Comparison of ENCODE assay signal across 17 cellular contexts in genomic region chr14:52472728-52473127, GRCh38.
DNase-seq lines count a peak whose midpoint lies in the region; ATAC-seq and TF ChIP-seq lines count a peak whose summit lies in the region.
"Had no signal": no experiment of that assay in that cellular context is flagged by ENCODE, and none has a peak within 500 bp of the region (broad histone marks: within the 10 kb centered on the region; RNA-seq: fewer than 3 reads in every experiment).

No MANE protein-coding gene starts in this region.

- H3K56ac ChIP-seq in IMR-90 (ENCODE audit: extremely low read depth, insufficient read depth, low read length) = no peak overlapping the region

- H3K36me3 Mint-ChIP-seq in CD4-positive, CD25-positive, alpha-beta regulatory T cell = peaks cover 25% of the 10 kb centered on the region

- CTCF ChIA-PET in IMR-90 (lab: Yijun Ruan, JAX) = no interaction called here

- peak overlapping the region in 2 of 3 donors; percentile 6 to 71 for H3K27ac Mint-ChIP-seq in CD4-positive, CD25-positive, alpha-beta regulatory T cell
- H3K27ac Mint-ChIP-seq: B cell; CD4-positive, alpha-beta T cell had no signal

- TF ChIP-seq RAD21 in IMR-90 (IDR thresholded peaks at IDR 0.05; ENCODE audit: low read length) = no peak

- dilution Hi-C loops in IMR-90 (cut with HindIII; ENCODE audit: low sequenced_read_pairs, unreplicated experiment) = no loop called here

- H3K4me2 ChIP-seq in IMR-90 (ENCODE audit: low read depth, low read length) = no peak overlapping the region
- H3K4me2 ChIP-seq in osteoblast (ENCODE audit: insufficient read depth, low read length) = no peak overlapping the region
- H3K4me2 ChIP-seq: BLaER1 had no signal

- ATAC-seq in CD4-positive, CD25-positive, alpha-beta regulatory T cell (ENCODE audit: low read depth in 2 of 2) = no peak
- ATAC-seq in IMR-90 (ENCODE audit: low read depth) (no peak), left colon (peak; percentile 74), HG03354 (IDR thresholded peaks at IDR 0.05; ENCODE audit: poor library complexity, severe bottlenecking, unreplicated experiment) (no peak)
- ATAC-seq: HCT116 had no signal

- no peak overlapping the region for H2BK5ac ChIP-seq in IMR-90 (ENCODE audit: low read depth, low read length, poor library complexity, severe bottlenecking)

- no peak for TF ChIP-seq POLR2A in IMR-90 (IDR thresholded peaks at IDR 0.05; ENCODE audit: low read depth, low read length)

- H2AK9ac ChIP-seq in IMR-90 (replicated peaks; ENCODE audit: low read depth, low read length, poor library complexity) = no peak overlapping the region

- BruUV-seq in IMR-90 (replicated peaks; lab: Mats Ljungman, UMichigan) = no TSS peak

- no peak overlapping the region for H3K9ac ChIP-seq in IMR-90 (ENCODE audit: low read depth, low read length)
- H3K9ac ChIP-seq: BLaER1, GM23248 had no signal

- H2BK15ac ChIP-seq in IMR-90 (ENCODE audit: low read depth, low read length) = peak overlapping the region; percentile 68; the same call in 2 of the 3 replicates

- no peak overlapping the region for H3K14ac ChIP-seq in IMR-90 (replicated peaks; ENCODE audit: low read depth, low read length)

- no peak overlapping the region for H3K18ac ChIP-seq in IMR-90 (ENCODE audit: low read depth, low read length)

- peaks cover 18 to 36% (median 28%) of the 10 kb centered on the region in 4 donors for H3K4me1 Mint-ChIP-seq in CD4-positive, CD25-positive, alpha-beta regulatory T cell
- H3K4me1 Mint-ChIP-seq: B cell had no signal

- H3K9me3 Mint-ChIP-seq in CD4-positive, CD25-positive, alpha-beta regulatory T cell = peaks cover 0 to 10% (median 0%) of the 10 kb centered on the region in 7 donors
- H3K9me3 Mint-ChIP-seq: CD4-positive, alpha-beta T cell had no signal

- no peak overlapping the region for H3K4me3 ChIP-seq in CD4-positive, CD25-positive, alpha-beta regulatory T cell (ENCODE audit: low read depth, low read length)
- H3K4me3 ChIP-seq in IMR-90 (ENCODE audit: insufficient read depth, low read depth, low read length) (no peak overlapping the region), osteoblast (ENCODE audit: insufficient read depth, low read length) (no peak overlapping the region)
- H3K4me3 ChIP-seq: BLaER1, GM23248 had no signal

- DNase-seq in CD4-positive, CD25-positive, alpha-beta regulatory T cell = no peak
- no peak for DNase-seq in IMR-90
- no peak for DNase-seq in left colon
- DNase-seq in osteoblast (ENCODE audit: insufficient read length, low spot score, missing footprints) = no peak
- DNase-seq in DMS79 treated with DMSO at 0.1 percent for 48 hours (lab: John Stamatoyannopoulos, UW) = no peak
- DNase-seq in hepatic stellate cell (ENCODE audit: low spot score) = no peak
- DNase-seq: CD4-positive, alpha-beta T cell; CD8-positive, alpha-beta memory T cell; DMS 273 treated with DMSO at 0.1 percent for 48 hours; DMS79; GM23248; H9 had no signal

- H3K27me3 ChIP-seq in CD4-positive, CD25-positive, alpha-beta regulatory T cell (ENCODE audit: control insufficient read depth, insufficient read depth, low read length) = no peaks in the 10 kb centered on the region
- H3K27me3 ChIP-seq in IMR-90 (ENCODE audit: control insufficient read depth, insufficient read depth, low read length) (no peaks in the 10 kb centered on the region), osteoblast (ENCODE audit: insufficient read depth, low read length) (no peaks in the 10 kb centered on the region)
- H3K27me3 ChIP-seq: BLaER1 had no signal

- no CpG with 5 or more reads among the region's 6 CpGs for WGBS in IMR-90 (ENCODE audit: extremely low coverage in 2 of 2, insufficient read length in 1 of 2), 2 experiments

- H4K91ac ChIP-seq in IMR-90 (ENCODE audit: insufficient read depth, low read depth, low read length) = no peak overlapping the region

- no peak overlapping the region; the same call in 1 of the 2 replicates for H3K4ac ChIP-seq in IMR-90 (ENCODE audit: low read depth, low read length)

- H3K4me1 ChIP-seq in CD4-positive, CD25-positive, alpha-beta regulatory T cell (ENCODE audit: control insufficient read depth, insufficient read depth, low read length, poor library complexity, severe bottlenecking) = peaks cover 2% of the 10 kb centered on the region
- H3K4me1 ChIP-seq in IMR-90 (ENCODE audit: control insufficient read depth, insufficient read depth, low read length) (no peaks in the 10 kb centered on the region), osteoblast (ENCODE audit: insufficient read depth, low read length) (no peaks in the 10 kb centered on the region)
- H3K4me1 ChIP-seq: BLaER1 had no signal

- H3K27ac ChIP-seq in CD4-positive, CD25-positive, alpha-beta regulatory T cell (ENCODE audit: insufficient read depth, low read length, poor library complexity, severe bottlenecking) = no peak overlapping the region
- H3K27ac ChIP-seq in IMR-90 (ENCODE audit: insufficient read depth, low read length) = no peak overlapping the region; the same call in 1 of the 2 replicates
- H3K27ac ChIP-seq in osteoblast (ENCODE audit: low read depth, low read length) = no peak overlapping the region
- H3K27ac ChIP-seq: BLaER1, C4-2B, GM23248 had no signal

- peaks cover 8% of the 10 kb centered on the region for H3K36me3 ChIP-seq in CD4-positive, CD25-positive, alpha-beta regulatory T cell (ENCODE audit: control insufficient read depth, insufficient read depth, low read length)
- H3K36me3 ChIP-seq in IMR-90 (ENCODE audit: control insufficient read depth, insufficient read depth, low read length) (no peaks in the 10 kb centered on the region), osteoblast (ENCODE audit: insufficient read depth, low read length) (no peaks in the 10 kb centered on the region)

- H2BK20ac ChIP-seq in IMR-90 (ENCODE audit: low read depth, low read length) = no peak overlapping the region

- intact Hi-C loops in IMR-90 (cut with micrococcal nuclease) = loop anchor here (1.0 to 5.0 kb wide), 2 partner anchors 173 to 325 kb away; no protein-coding TSS in a partner anchor
- intact Hi-C loops in left colon (cut with DNase I, micrococcal nuclease) = loop anchor here in 1 of 2 donors (5.0 kb wide), 1 partner anchor 170 kb away; no protein-coding TSS in a partner anchor

- H4K20me1 ChIP-seq in IMR-90 (ENCODE audit: insufficient read depth, low read length) (no peaks in the 10 kb centered on the region), osteoblast (ENCODE audit: insufficient read depth, low read length) (no peaks in the 10 kb centered on the region)
- H4K20me1 ChIP-seq: BLaER1 had no signal

- H2AFZ ChIP-seq in IMR-90 (replicated peaks; ENCODE audit: low read length, poor library complexity) = no peak overlapping the region
- H2AFZ ChIP-seq in osteoblast (ENCODE audit: low read length) = peak overlapping the region; percentile 24
- H2AFZ ChIP-seq: GM23248 had no signal

- in situ Hi-C loops in IMR-90 (cut with MboI; ENCODE audit: low sequenced_read_pairs) = loop anchor here (5.0 kb wide), 1 partner anchor 170 kb away; no protein-coding TSS in a partner anchor

- POLR2A ChIA-PET in IMR-90 (lab: Charles Lee; ENCODE audit: unreplicated experiment) = no interaction called here

- H3K9me1 ChIP-seq in IMR-90 (ENCODE audit: insufficient read depth, low read length) = no peaks in the 10 kb centered on the region

- H4K5ac ChIP-seq in IMR-90 (ENCODE audit: low read depth, low read length) = no peak overlapping the region

- TF ChIP-seq CTCF in IMR-90 (conservative IDR thresholded peaks at IDR 0.05; ENCODE audit: low read depth, low read length) (no peak), osteoblast (IDR thresholded peaks at IDR 0.05; ENCODE audit: extremely low read depth, low read depth, low read length) (no peak)

- H3K27me3 Mint-ChIP-seq in CD4-positive, CD25-positive, alpha-beta regulatory T cell = no peaks in the 10 kb centered on the region
- H3K27me3 Mint-ChIP-seq: B cell; CD4-positive, alpha-beta T cell; CD8-positive, alpha-beta memory T cell had no signal

- no peak overlapping the region for H4K8ac ChIP-seq in IMR-90 (ENCODE audit: low read depth in 2 of 2, low read length in 2 of 2)

- no peak overlapping the region for H3K4me3 Mint-ChIP-seq in CD4-positive, CD25-positive, alpha-beta regulatory T cell
- H3K4me3 Mint-ChIP-seq: B cell; CD4-positive, alpha-beta T cell; CD8-positive, alpha-beta memory T cell; H9 had no signal

- peak overlapping the region; percentile 52; the same call in 1 of the 2 replicates for H2AK5ac ChIP-seq in IMR-90 (ENCODE audit: low read depth, low read length)

- H2BK120ac ChIP-seq in IMR-90 (ENCODE audit: low read depth, low read length) = no peak overlapping the region

- H3K79me2 ChIP-seq in osteoblast (ENCODE audit: insufficient read depth, low read length) = no peaks in the 10 kb centered on the region

- no peak overlapping the region for H3K23ac ChIP-seq in IMR-90 (ENCODE audit: low read depth, low read length)

- H3K9me3 ChIP-seq in CD4-positive, CD25-positive, alpha-beta regulatory T cell (ENCODE audit: control insufficient read depth in 2 of 2, low read length in 2 of 2) = peaks cover 0 to 2% of the 10 kb centered on the region in 2 experiments
- no peaks in the 10 kb centered on the region for H3K9me3 ChIP-seq in IMR-90 (ENCODE audit: control insufficient read depth, insufficient read depth, low read length)
- H3K9me3 ChIP-seq in osteoblast (ENCODE audit: low read depth, low read length) = no peaks in the 10 kb centered on the region

- H3K79me1 ChIP-seq in IMR-90 (ENCODE audit: low read depth in 1 of 2, low read length in 2 of 2) = no peaks in the 10 kb centered on the region

TF ChIP-seq in IMR-90, 13 proteins besides CTCF, POLR2A, EP300 and RAD21:
- TF ChIP-seq MAFK (IDR thresholded peaks at IDR 0.05; ENCODE audit: low read depth, low read length) = no peak
- no peak for TF ChIP-seq MXI1 (IDR thresholded peaks at IDR 0.05; ENCODE audit: borderline replicate concordance, low read depth, low read length)
- TF ChIP-seq USF2 (IDR thresholded peaks at IDR 0.05; ENCODE audit: low read depth, low read length) = no peak
